In the genomic region with DNA sequence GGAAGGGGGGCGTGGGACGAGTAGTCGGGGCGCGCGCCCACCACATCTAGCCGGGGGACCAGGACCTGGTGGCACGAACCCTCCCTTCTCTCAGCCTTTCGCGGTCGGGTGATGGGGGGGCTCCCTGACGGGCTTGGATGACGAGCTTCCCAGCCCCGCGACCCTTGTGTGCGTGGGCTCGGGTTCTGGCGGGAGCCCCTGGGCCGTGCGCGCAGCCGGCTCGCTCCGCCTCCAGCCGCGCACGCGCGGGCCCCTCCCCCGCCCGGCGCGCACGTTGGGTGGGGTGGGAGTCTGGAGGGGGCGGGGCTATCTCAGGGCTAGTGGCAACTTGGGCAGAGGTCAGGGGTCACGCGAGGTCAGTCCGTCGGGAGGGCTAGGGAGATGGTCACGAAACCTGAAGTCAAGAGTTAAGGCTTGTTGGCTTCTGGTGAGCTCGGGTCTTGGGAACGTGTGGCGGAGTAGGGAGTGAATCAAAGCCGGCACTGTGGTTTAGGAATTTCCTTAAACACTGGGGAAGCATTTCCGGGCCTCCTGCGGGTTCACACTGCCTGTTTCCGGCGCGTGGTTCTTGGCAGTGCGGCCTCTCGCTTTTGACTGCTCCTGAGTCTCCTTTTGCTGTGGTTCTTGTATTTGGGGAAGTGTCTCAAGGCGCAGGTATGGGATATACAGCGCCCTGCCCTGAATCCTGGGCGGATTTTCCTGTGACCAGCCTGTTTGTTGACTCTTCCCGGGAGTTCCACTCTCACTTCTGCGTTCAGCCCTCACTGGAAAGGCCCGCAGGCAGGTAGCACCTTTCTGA, we compare ENCODE assay signal across 1 cellular context.
TF ChIP-seq lines count a peak whose summit lies in the region.

Gene SRCAP (plus strand): TSS at position 356 of the 799 bp plus-strand sequence. CDS start 1,654 bp downstream, outside the sequence.

TF ChIP-seq in K562, 482 proteins besides CTCF, POLR2A, EP300 and RAD21 (continued from another document and continues in another):
- TF ChIP-seq RREB1 (CRISPR knock-in tag; IDR thresholded peaks at IDR 0.05): 0 out of 2 replicates have a peak, but pooled peaks have one; percentile 33
- TF ChIP-seq ZNF668 (CRISPR knock-in tag; IDR thresholded peaks at IDR 0.05): no peak
- TF ChIP-seq SMARCB1 (IDR thresholded peaks at IDR 0.05; ENCODE audit: insufficient read length, low read depth): no peak
- TF ChIP-seq ZNF583 (CRISPR knock-in tag; IDR thresholded peaks at IDR 0.05): 0 out of 2 replicates have a peak, but pooled peaks have one; percentile 73
- TF ChIP-seq GATA2 (CRISPR knock-in tag; IDR thresholded peaks at IDR 0.05): no peak
- no peak for TF ChIP-seq UBTF (IDR thresholded peaks at IDR 0.05; ENCODE audit: borderline replicate concordance in 1 of 2, low read depth in 2 of 2, low read length in 2 of 2)
- TF ChIP-seq ZZZ3 (IDR thresholded peaks at IDR 0.05): no peak
- no peak for TF ChIP-seq RFX7 (CRISPR knock-in tag; IDR thresholded peaks at IDR 0.05)
- TF ChIP-seq CREB1 (IDR thresholded peaks at IDR 0.05): 0 out of 2 replicates have a peak, but pooled peaks have one; percentile 11
- TF ChIP-seq CREB1 (CRISPR knock-in tag; IDR thresholded peaks at IDR 0.05): peak; percentile 22; the same call in 1 of the 2 replicates
- TF ChIP-seq SP2 (IDR thresholded peaks at IDR 0.05; ENCODE audit: extremely low read depth, low read depth, low read length, poor library complexity, severe bottlenecking): no peak
- TF ChIP-seq NR2C2 (CRISPR knock-in tag; IDR thresholded peaks at IDR 0.05): peak; percentile 96
- TF ChIP-seq NR2C2 (tag; IDR thresholded peaks at IDR 0.05): peak; percentile 99
- TF ChIP-seq SMARCE1 (IDR thresholded peaks at IDR 0.05): 0 out of 2 replicates have a peak, but pooled peaks have one; percentile 17
- no peak for TF ChIP-seq ZFP1 (CRISPR knock-in tag; IDR thresholded peaks at IDR 0.05)
- no peak for TF ChIP-seq ZC3H11A (IDR thresholded peaks at IDR 0.05; ENCODE audit: low read depth, low read length)
- no peak for TF ChIP-seq ZNF79 (CRISPR knock-in tag; IDR thresholded peaks at IDR 0.05; ENCODE audit: low read depth)
- TF ChIP-seq DIDO1 (tag; IDR thresholded peaks at IDR 0.05; ENCODE audit: low read depth): 0 out of 2 replicates have a peak, but pooled peaks have one; percentile 46
- no peak for TF ChIP-seq ZNF707 (CRISPR knock-in tag; conservative IDR thresholded peaks at IDR 0.05)
- TF ChIP-seq, protein P1, sequence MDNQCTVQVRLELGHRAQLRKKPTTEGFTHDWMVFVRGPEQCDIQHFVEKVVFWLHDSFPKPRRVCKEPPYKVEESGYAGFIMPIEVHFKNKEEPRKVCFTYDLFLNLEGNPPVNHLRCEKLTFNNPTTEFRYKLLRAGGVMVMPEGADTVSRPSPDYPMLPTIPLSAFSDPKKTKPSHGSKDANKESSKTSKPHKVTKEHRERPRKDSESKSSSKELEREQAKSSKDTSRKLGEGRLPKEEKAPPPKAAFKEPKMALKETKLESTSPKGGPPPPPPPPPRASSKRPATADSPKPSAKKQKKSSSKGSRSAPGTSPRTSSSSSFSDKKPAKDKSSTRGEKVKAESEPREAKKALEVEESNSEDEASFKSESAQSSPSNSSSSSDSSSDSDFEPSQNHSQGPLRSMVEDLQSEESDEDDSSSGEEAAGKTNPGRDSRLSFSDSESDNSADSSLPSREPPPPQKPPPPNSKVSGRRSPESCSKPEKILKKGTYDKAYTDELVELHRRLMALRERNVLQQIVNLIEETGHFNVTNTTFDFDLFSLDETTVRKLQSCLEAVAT (IDR thresholded peaks at IDR 0.05): 0 out of 4 replicates have a peak, but pooled peaks of 1 of the 2 experiments have one; percentile 24
- TF ChIP-seq, protein P2, sequence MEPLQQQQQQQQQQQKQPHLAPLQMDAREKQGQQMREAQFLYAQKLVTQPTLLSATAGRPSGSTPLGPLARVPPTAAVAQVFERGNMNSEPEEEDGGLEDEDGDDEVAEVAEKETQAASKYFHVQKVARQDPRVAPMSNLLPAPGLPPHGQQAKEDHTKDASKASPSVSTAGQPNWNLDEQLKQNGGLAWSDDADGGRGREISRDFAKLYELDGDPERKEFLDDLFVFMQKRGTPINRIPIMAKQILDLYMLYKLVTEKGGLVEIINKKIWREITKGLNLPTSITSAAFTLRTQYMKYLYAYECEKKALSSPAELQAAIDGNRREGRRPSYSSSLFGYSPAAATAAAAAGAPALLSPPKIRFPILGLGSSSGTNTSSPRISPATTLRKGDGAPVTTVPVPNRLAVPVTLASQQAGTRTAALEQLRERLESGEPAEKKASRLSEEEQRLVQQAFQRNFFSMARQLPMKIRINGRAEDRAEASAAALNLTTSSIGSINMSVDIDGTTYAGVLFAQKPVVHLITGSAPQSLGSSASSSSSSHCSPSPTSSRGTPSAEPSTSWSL (CRISPR knock-in tag; IDR thresholded peaks at IDR 0.05; ENCODE audit: borderline replicate concordance): no peak
- TF ChIP-seq ZNF212 (CRISPR knock-in tag; IDR thresholded peaks at IDR 0.05): no peak
- TF ChIP-seq, protein P3, sequence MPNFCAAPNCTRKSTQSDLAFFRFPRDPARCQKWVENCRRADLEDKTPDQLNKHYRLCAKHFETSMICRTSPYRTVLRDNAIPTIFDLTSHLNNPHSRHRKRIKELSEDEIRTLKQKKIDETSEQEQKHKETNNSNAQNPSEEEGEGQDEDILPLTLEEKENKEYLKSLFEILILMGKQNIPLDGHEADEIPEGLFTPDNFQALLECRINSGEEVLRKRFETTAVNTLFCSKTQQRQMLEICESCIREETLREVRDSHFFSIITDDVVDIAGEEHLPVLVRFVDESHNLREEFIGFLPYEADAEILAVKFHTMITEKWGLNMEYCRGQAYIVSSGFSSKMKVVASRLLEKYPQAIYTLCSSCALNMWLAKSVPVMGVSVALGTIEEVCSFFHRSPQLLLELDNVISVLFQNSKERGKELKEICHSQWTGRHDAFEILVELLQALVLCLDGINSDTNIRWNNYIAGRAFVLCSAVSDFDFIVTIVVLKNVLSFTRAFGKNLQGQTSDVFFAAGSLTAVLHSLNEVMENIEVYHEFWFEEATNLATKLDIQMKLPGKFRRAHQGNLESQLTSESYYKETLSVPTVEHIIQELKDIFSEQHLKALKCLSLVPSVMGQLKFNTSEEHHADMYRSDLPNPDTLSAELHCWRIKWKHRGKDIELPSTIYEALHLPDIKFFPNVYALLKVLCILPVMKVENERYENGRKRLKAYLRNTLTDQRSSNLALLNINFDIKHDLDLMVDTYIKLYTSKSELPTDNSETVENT (CRISPR knock-in tag; IDR thresholded peaks at IDR 0.05): no peak
- no peak for TF ChIP-seq CBX3 (IDR thresholded peaks at IDR 0.05; ENCODE audit: borderline replicate concordance in 1 of 2, low read length in 2 of 2)
- no peak for TF ChIP-seq FOXM1 (IDR thresholded peaks at IDR 0.05; ENCODE audit: low read depth)
- TF ChIP-seq FOXM1 (CRISPR knock-in tag; IDR thresholded peaks at IDR 0.05; ENCODE audit: low read depth): no peak
- no peak for TF ChIP-seq MBD1 (CRISPR knock-in tag; IDR thresholded peaks at IDR 0.05)
- TF ChIP-seq LCOR (CRISPR knock-in tag; IDR thresholded peaks at IDR 0.05): no peak
- no peak for TF ChIP-seq ARNT (IDR thresholded peaks at IDR 0.05)
- TF ChIP-seq BRF1 (IDR thresholded peaks at IDR 0.05; ENCODE audit: borderline replicate concordance, extremely low read depth, insufficient read length): no peak
- no peak for TF ChIP-seq EHMT2 (IDR thresholded peaks at IDR 0.05)
- TF ChIP-seq GATAD2A (IDR thresholded peaks at IDR 0.05): 0 out of 2 replicates have a peak, but pooled peaks have one; percentile 51
- no peak for TF ChIP-seq MIER1 (IDR thresholded peaks at IDR 0.05; ENCODE audit: low read depth)
- no peak; the same call in 1 of the 2 replicates for TF ChIP-seq MBD2 (IDR thresholded peaks at IDR 0.05; ENCODE audit: borderline replicate concordance, low read depth)
- no peak for TF ChIP-seq LARP7 (IDR thresholded peaks at IDR 0.05)
- no peak for TF ChIP-seq TAF1 (IDR thresholded peaks at IDR 0.05; ENCODE audit: control insufficient read depth, extremely low read depth, insufficient read depth, low read length, severe bottlenecking)
- TF ChIP-seq ZNF444 (CRISPR knock-in tag; IDR thresholded peaks at IDR 0.05): no peak
- no peak for TF ChIP-seq NCOA4 (IDR thresholded peaks at IDR 0.05; ENCODE audit: partially characterized antibody)
- no peak for TF ChIP-seq ILK (tag; IDR thresholded peaks at IDR 0.05; ENCODE audit: borderline replicate concordance, low read depth)
- TF ChIP-seq FOXP1 (CRISPR knock-in tag; IDR thresholded peaks at IDR 0.05): 0 out of 2 replicates have a peak, but pooled peaks have one; percentile 25
- peak in 1 of 2 experiments; percentile 62 for TF ChIP-seq E2F6 (IDR thresholded peaks at IDR 0.05; ENCODE audit: borderline replicate concordance in 1 of 2, extremely low read depth in 1 of 2, insufficient read depth in 1 of 2, insufficient read length in 1 of 2, low read depth in 1 of 2, low read length in 1 of 2, poor library complexity in 1 of 2, severe bottlenecking in 1 of 2)
- no peak for TF ChIP-seq ADNP (tag; IDR thresholded peaks at IDR 0.05)
- no peak for TF ChIP-seq IFI16 (CRISPR knock-in tag; IDR thresholded peaks at IDR 0.05)
